In the genomic region with DNA sequence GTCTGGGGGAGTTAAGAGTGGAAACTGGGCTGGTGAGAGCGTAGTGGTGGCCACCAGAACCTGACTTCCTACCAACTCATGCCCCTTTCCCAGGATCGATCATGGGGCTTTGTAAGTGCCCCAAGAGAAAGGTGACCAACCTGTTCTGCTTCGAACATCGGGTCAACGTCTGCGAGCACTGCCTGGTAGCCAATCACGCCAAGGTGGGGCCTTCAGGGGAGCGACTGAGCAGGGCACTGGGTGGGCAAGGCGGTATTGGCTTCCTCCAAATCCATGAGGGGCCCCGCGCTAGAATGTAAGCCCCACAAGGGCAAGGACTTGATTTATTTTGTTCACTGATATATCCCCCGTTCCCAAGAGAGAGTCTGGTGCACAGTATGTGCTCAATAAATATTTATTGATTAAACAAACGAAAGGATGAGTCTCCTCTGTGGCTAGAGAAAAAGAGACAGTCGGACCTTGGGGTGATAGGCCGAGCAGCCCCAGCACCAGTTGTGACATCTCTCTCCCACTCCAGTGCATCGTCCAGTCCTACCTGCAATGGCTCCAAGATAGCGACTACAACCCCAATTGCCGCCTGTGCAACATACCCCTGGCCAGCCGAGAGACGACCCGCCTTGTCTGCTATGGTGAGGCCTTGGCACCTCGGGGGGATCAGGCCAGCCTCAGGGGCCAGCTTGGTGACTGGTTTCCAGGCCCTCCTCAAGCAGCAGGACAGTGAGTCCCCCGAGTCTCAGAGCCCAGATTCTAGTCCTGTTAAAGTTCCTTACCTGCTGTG, we compare ENCODE assay signal across 8 cellular contexts. TPM values are rescaled to one million over a fixed set of nuclear protein-coding genes. Genes with fewer than 3 reads are reported as not detected.
DNase-seq lines count a peak whose midpoint lies in the region; ATAC-seq and TF ChIP-seq lines count a peak whose summit lies in the region.

No MANE protein-coding gene starts in this region.

- H3F3A ChIP-seq in GM23338 (replicated peaks; ENCODE audit: low read depth): peaks cover 19% of the 10 kb centered on the region; the same call in 1 of the 2 replicates

- ATAC-seq in GM23338 (peak; percentile 19), HG03442 (IDR thresholded peaks at IDR 0.05; ENCODE audit: unreplicated experiment) (no peak)
- ATAC-seq in stimulated activated naive CD8-positive, alpha-beta T cell treated with anti-CD3 and anti-CD28 coated beads, Interleukin-15, amount 100 ng/mL, for 72 hours: peak; percentile 18

- peaks cover 8% of the 10 kb centered on the region for H3K27me3 Mint-ChIP-seq in GM23338 (ENCODE audit: insufficient read depth, low read depth, poor library complexity)
- H3K27me3 Mint-ChIP-seq in stimulated activated naive CD8-positive, alpha-beta T cell treated with anti-CD3 and anti-CD28 coated beads, Interleukin-15, amount 100 ng/mL, for 72 hours: no peaks in the 10 kb centered on the region

- peaks cover 28% of the 10 kb centered on the region for H4K20me1 ChIP-seq in GM23338 (replicated peaks; ENCODE audit: insufficient read depth)

- peak overlapping the region; percentile 99 for H3K27ac Mint-ChIP-seq in GM23338
- H3K27ac Mint-ChIP-seq in stimulated activated naive CD8-positive, alpha-beta T cell treated with anti-CD3 and anti-CD28 coated beads, Interleukin-15, amount 100 ng/mL, for 72 hours: peak overlapping the region; percentile 97 to 99

- no peaks in the 10 kb centered on the region; the same call in 2 of the 3 replicates for H3K9me3 Mint-ChIP-seq in GM23338
- H3K9me3 Mint-ChIP-seq in stimulated activated naive CD8-positive, alpha-beta T cell treated with anti-CD3 and anti-CD28 coated beads, Interleukin-15, amount 100 ng/mL, for 72 hours: no peaks in the 10 kb centered on the region

- peaks cover 35% of the 10 kb centered on the region for H3K36me3 Mint-ChIP-seq in GM23338 (ENCODE audit: low read depth)

- peak; percentile 53 for DNase-seq in GM23338 (ENCODE audit: low spot score)
- no peak for DNase-seq in stimulated activated naive CD8-positive, alpha-beta T cell treated with anti-CD3 and anti-CD28 coated beads, Interleukin-15, amount 100 ng/mL, for 72 hours
- DNase-seq in NCI-H1105 treated with DMSO at 0.1 percent for 48 hours (lab: John Stamatoyannopoulos, UW): no peak
- DNase-seq in ACHN: no peak
- DNase-seq in GF-D8 (lab: John Stamatoyannopoulos, UW): no peak

- peaks cover 20% of the 10 kb centered on the region for H3K4me1 Mint-ChIP-seq in GM23338
- H3K4me1 Mint-ChIP-seq in stimulated activated naive CD8-positive, alpha-beta T cell treated with anti-CD3 and anti-CD28 coated beads, Interleukin-15, amount 100 ng/mL, for 72 hours: peaks cover 55% of the 10 kb centered on the region

- in situ Hi-C loops in ACHN (cut with HindIII; ENCODE audit: low pct_ligation_motif_present, low pct_unique_long_range_greater_than_20kb, low sequenced_read_pairs): no loop called here

- H3K4me2 ChIP-seq in GM23338: peak overlapping the region; percentile 96

- H2AFZ ChIP-seq in GM23338: peak overlapping the region; percentile 81; the same call in 1 of the 2 replicates

- peak overlapping the region; percentile 96 for H3K27ac ChIP-seq in GM23338 (ENCODE audit: low read depth)

- H3K4me1 ChIP-seq in GM23338 (ENCODE audit: insufficient read depth): peaks cover 8% of the 10 kb centered on the region; the same call in 1 of the 2 replicates

- H3K4me3 ChIP-seq in GM23338 (peak overlapping the region; percentile 93), WI38 (ENCODE audit: low read depth, low read length) (peak overlapping the region; percentile 94), iPS-11a (ENCODE audit: low read depth, low read length) (peak overlapping the region; percentile 91)

- H3K27me3 ChIP-seq in GM23338 (ENCODE audit: insufficient read depth): no peaks in the 10 kb centered on the region

- TF ChIP-seq CTCF in GM23338 (conservative IDR thresholded peaks at IDR 0.05; ENCODE audit: low read depth in 2 of 2) (no peak), WI38 (IDR thresholded peaks at IDR 0.05; ENCODE audit: low read depth, low read length) (no peak)

- H3K79me2 ChIP-seq in GM23338 (replicated peaks; ENCODE audit: insufficient read depth): peaks cover 44% of the 10 kb centered on the region

- H3K36me3 ChIP-seq in GM23338 (ENCODE audit: insufficient read depth): peaks cover 9% of the 10 kb centered on the region

- H3K9me2 ChIP-seq in GM23338 (ENCODE audit: insufficient read depth): no peaks in the 10 kb centered on the region

- H3K4me3 Mint-ChIP-seq in GM23338: peak overlapping the region; percentile 100
- peak overlapping the region; percentile 90 to 99 for H3K4me3 Mint-ChIP-seq in stimulated activated naive CD8-positive, alpha-beta T cell treated with anti-CD3 and anti-CD28 coated beads, Interleukin-15, amount 100 ng/mL, for 72 hours

TF ChIP-seq in GM23338, 12 proteins besides CTCF, POLR2A, EP300 and RAD21 (continues in another document):
- no peak for TF ChIP-seq CREB1 (CRISPR knock-in tag; IDR thresholded peaks at IDR 0.05; ENCODE audit: low read depth)
- TF ChIP-seq EZH2 (IDR thresholded peaks at IDR 0.05; ENCODE audit: low read depth, unreplicated experiment): no peak
- TF ChIP-seq EZH2phosphoT487 (IDR thresholded peaks at IDR 0.05; ENCODE audit: unreplicated experiment): no peak
- no peak for TF ChIP-seq ZNF114 (CRISPR knock-in tag; IDR thresholded peaks at IDR 0.05)
- TF ChIP-seq NANOG (IDR thresholded peaks at IDR 0.05; ENCODE audit: borderline replicate concordance): no peak
- no peak for TF ChIP-seq POLR2AphosphoS5 (IDR thresholded peaks at IDR 0.05; ENCODE audit: low read depth)
- no peak for TF ChIP-seq JUNB (IDR thresholded peaks at IDR 0.05; ENCODE audit: unreplicated experiment)
- TF ChIP-seq, protein P1, sequence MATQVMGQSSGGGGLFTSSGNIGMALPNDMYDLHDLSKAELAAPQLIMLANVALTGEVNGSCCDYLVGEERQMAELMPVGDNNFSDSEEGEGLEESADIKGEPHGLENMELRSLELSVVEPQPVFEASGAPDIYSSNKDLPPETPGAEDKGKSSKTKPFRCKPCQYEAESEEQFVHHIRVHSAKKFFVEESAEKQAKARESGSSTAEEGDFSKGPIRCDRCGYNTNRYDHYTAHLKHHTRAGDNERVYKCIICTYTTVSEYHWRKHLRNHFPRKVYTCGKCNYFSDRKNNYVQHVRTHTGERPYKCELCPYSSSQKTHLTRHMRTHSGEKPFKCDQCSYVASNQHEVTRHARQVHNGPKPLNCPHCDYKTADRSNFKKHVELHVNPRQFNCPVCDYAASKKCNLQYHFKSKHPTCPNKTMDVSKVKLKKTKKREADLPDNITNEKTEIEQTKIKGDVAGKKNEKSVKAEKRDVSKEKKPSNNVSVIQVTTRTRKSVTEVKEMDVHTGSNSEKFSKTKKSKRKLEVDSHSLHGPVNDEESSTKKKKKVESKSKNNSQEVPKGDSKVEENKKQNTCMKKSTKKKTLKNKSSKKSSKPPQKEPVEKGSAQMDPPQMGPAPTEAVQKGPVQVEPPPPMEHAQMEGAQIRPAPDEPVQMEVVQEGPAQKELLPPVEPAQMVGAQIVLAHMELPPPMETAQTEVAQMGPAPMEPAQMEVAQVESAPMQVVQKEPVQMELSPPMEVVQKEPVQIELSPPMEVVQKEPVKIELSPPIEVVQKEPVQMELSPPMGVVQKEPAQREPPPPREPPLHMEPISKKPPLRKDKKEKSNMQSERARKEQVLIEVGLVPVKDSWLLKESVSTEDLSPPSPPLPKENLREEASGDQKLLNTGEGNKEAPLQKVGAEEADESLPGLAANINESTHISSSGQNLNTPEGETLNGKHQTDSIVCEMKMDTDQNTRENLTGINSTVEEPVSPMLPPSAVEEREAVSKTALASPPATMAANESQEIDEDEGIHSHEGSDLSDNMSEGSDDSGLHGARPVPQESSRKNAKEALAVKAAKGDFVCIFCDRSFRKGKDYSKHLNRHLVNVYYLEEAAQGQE (IDR thresholded peaks at IDR 0.05; ENCODE audit: unreplicated experiment): no peak

RNA-seq across cellular contexts. Expression of a gene that starts 0.8 kb away (rescaled TPM):
- total RNA-seq in GM23338 (2014; rRNA removed; shearing (Covaris generic)): 16.7 and 26.8 TPM in 2 replicates
- 23.5 and 26.3 TPM in 2 replicates for polyA plus RNA-seq in GM23338 (2016; fragmentation: Nextera tagmentation; extraction: Ambion mirVana)

RNA-seq across cellular contexts. Expression of a gene that starts 0.9 kb away (rescaled TPM):
- total RNA-seq in GM23338 (2014; rRNA removed; shearing (Covaris generic)): 63.3 and 70.9 TPM in 2 replicates
- polyA plus RNA-seq in GM23338 (2016; fragmentation: Nextera tagmentation; extraction: Ambion mirVana): 53.3 and 64.9 TPM in 2 replicates

RNA-seq across cellular contexts. Expression of a gene that starts 11.2 kb away (rescaled TPM):
- total RNA-seq in GM23338 (2014; rRNA removed; shearing (Covaris generic)): 435 and 450 TPM in 2 replicates
- 42.2 and 45.3 TPM in 2 replicates for polyA plus RNA-seq in GM23338 (2016; fragmentation: Nextera tagmentation; extraction: Ambion mirVana)

RNA-seq across cellular contexts. Expression of a gene that starts 26.4 kb away (rescaled TPM):
- total RNA-seq in GM23338 (2014; rRNA removed; shearing (Covaris generic)): 11.0 and 13.7 TPM in 2 replicates
- polyA plus RNA-seq in GM23338 (2016; fragmentation: Nextera tagmentation; extraction: Ambion mirVana): 8.0 and 11.1 TPM in 2 replicates

RNA-seq across cellular contexts. Expression of a gene that starts 26.9 kb away (rescaled TPM):
- total RNA-seq in GM23338 (2014; rRNA removed; shearing (Covaris generic)): 70.2 and 82.3 TPM in 2 replicates
- 43.5 and 48.7 TPM in 2 replicates for polyA plus RNA-seq in GM23338 (2016; fragmentation: Nextera tagmentation; extraction: Ambion mirVana)
